Comparison of ENCODE assay signal across 17 cellular contexts in the genomic region with DNA sequence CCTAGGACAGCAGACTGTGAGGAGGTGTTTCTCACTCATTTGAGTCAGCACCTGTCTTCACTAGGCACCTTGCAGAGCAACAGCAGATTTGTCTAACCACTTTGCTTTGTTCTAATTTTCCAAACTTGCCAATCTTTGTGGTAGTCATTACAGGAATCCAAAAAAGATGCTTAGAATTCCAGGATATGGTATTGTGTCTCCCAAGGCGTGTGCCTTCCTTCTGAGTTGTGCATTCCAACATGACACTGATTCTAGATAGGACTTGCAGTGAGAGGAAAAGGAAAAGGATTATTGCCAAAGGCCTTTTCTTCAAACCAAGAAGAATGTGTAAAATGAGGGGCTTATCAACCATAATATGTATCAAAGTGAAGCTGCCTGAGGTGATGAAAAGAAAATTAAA.
DNase-seq lines count a peak whose midpoint lies in the region; ATAC-seq and TF ChIP-seq lines count a peak whose summit lies in the region.
"Had no signal": no experiment of that assay in that cellular context is flagged by ENCODE, and none has a peak within 500 bp of the region (broad histone marks: within the 10 kb centered on the region; RNA-seq: fewer than 3 reads in every experiment).

No MANE protein-coding gene starts in this region.

- no peaks in the 10 kb centered on the region for H3K9me2 ChIP-seq in GM23248 (ENCODE audit: insufficient read depth)

- no peak for TF ChIP-seq CTCF in foreskin keratinocyte (conservative IDR thresholded peaks at IDR 0.05)
- no peak for TF ChIP-seq CTCF in retinal pigment epithelial cell (conservative IDR thresholded peaks at IDR 0.05; ENCODE audit: low read depth, low read length)
- no peak for TF ChIP-seq CTCF in prostate gland (IDR thresholded peaks at IDR 0.05)

- ATAC-seq in foreskin keratinocyte: peak; percentile 82
- ATAC-seq: lower lobe of right lung, right lobe of liver had no signal

- H3K27ac ChIP-seq in GM23248 (no peak overlapping the region), foreskin keratinocyte (no peak overlapping the region), prostate gland (no peak overlapping the region)
- H3K27ac ChIP-seq: BLaER1, lower lobe of right lung, right lobe of liver, suprapubic skin had no signal

- TF ChIP-seq POLR2A in prostate gland (IDR thresholded peaks at IDR 0.05): no peak

- H3K9me3 ChIP-seq in GM23248 (ENCODE audit: low read depth): peaks cover 3% of the 10 kb centered on the region
- H3K9me3 ChIP-seq in prostate gland: no peaks in the 10 kb centered on the region
- H3K9me3 ChIP-seq: BLaER1, lower lobe of right lung, right lobe of liver, suprapubic skin had no signal

- peak overlapping the region; percentile 12 for H3K4me2 ChIP-seq in GM23248 (ENCODE audit: unreplicated experiment)
- H3K4me2 ChIP-seq: BLaER1 had no signal

- in situ Hi-C loops in GM23248 (cut with MboI): no loop called here

- DNase-seq in GM23248 (peak; percentile 44), amniotic epithelial cell (ENCODE audit: low read depth) (peak; percentile 71), foreskin keratinocyte (peak; percentile 89 to 97), retinal pigment epithelial cell (ENCODE audit: low read depth) (peak; percentile 80), NCI-H187 (lab: John Stamatoyannopoulos, UW) (no peak), D341Med (ENCODE audit: low spot score) (no peak), prostate gland (ENCODE audit: low spot score) (no peak)
- DNase-seq: activated CD4-positive, alpha-beta T cell treated with anti-CD3 and anti-CD28 coated beads, Interleukin-2, amount 50 U/mL, for 48 hours; activated naive CD4-positive, alpha-beta T cell treated with anti-CD3 and anti-CD28 coated beads, Interleukin-2, amount 50 U/mL, for 16 hours; activated T-cell treated with anti-CD3 and anti-CD28 coated beads, Interleukin-2, amount 50 U/mL, for 24 hours; lower lobe of right lung; NCI-H1417; NCI-H2171 treated with DMSO at 0.1 percent for 48 hours; right lobe of liver; stimulated activated CD4-positive, alpha-beta T cell treated with anti-CD3 and anti-CD28 coated beads, Interleukin-2, amount 100 ng/mL, for 24 hours had no signal

- H3K4me1 ChIP-seq in GM23248 (ENCODE audit: insufficient read depth) (peaks cover 21% of the 10 kb centered on the region), foreskin keratinocyte (no peaks in the 10 kb centered on the region), prostate gland (replicated peaks) (no peaks in the 10 kb centered on the region)
- H3K4me1 ChIP-seq: BLaER1, lower lobe of right lung, right lobe of liver, suprapubic skin had no signal

- H3K36me3 ChIP-seq in GM23248 (ENCODE audit: low read depth): no peaks in the 10 kb centered on the region
- H3K36me3 ChIP-seq in prostate gland: no peaks in the 10 kb centered on the region
- H3K36me3 ChIP-seq: BLaER1, lower lobe of right lung, right lobe of liver, suprapubic skin had no signal

- no peak overlapping the region for H2AFZ ChIP-seq in GM23248

- H3K27me3 ChIP-seq in GM23248 (replicated peaks; ENCODE audit: insufficient read depth) (no peaks in the 10 kb centered on the region), foreskin keratinocyte (no peaks in the 10 kb centered on the region), prostate gland (replicated peaks; ENCODE audit: insufficient read depth) (no peaks in the 10 kb centered on the region)
- H3K27me3 ChIP-seq: BLaER1, right lobe of liver, suprapubic skin had no signal

- H3K4me3 ChIP-seq in GM23248: no peak overlapping the region
- H3K4me3 ChIP-seq in retinal pigment epithelial cell (ENCODE audit: low read length): no peak overlapping the region
- H3K4me3 ChIP-seq in prostate gland: no peak overlapping the region
- H3K4me3 ChIP-seq: BLaER1, lower lobe of right lung, right lobe of liver, suprapubic skin had no signal

- H3K9ac ChIP-seq in GM23248: no peak overlapping the region
- H3K9ac ChIP-seq: BLaER1 had no signal

- peaks cover 12% of the 10 kb centered on the region; the same call in 1 of the 2 replicates for H3F3A ChIP-seq in GM23248 (ENCODE audit: insufficient read depth)

- no peaks in the 10 kb centered on the region for H3K79me2 ChIP-seq in GM23248 (ENCODE audit: insufficient read depth)

- intact Hi-C loops in prostate gland (cut with DNase I): no loop called here

- H4K20me1 ChIP-seq in GM23248 (ENCODE audit: insufficient read depth): no peaks in the 10 kb centered on the region
- H4K20me1 ChIP-seq: BLaER1 had no signal

- WGBS in GM23248 (ENCODE audit: low coverage in 1 of 2, low lambda C conversion rate in 2 of 2, missing lambda C conversion rate in 2 of 2), 2 experiments: 0% methylated on average over 1 of the region's 1 CpG
- WGBS in prostate gland: 45% methylated on average over 1 of the region's 1 CpG

Comparison
In these comparisons a context has a peak if more than half of its experiments do, and no peak if none do; other contexts are left out.
1. DNase-seq: peak in GM23248 (single experiment), amniotic epithelial cell (single experiment), foreskin keratinocyte (2 of 2) and retinal pigment epithelial cell (single experiment); none in NCI-H187 (0 of 2), D341Med (single experiment) and prostate gland (single experiment).